In genomic region chr16:31191697-31192428, GRCh38 we compare ENCODE assay signal across 19 cellular contexts. TPM values are rescaled to one million over a fixed set of nuclear protein-coding genes. Genes with fewer than 3 reads are reported as not detected.
DNase-seq lines count a peak whose midpoint lies in the region; ATAC-seq and TF ChIP-seq lines count a peak whose summit lies in the region.
"Had no signal": no experiment of that assay in that cellular context is flagged by ENCODE, and none has a peak within 500 bp of the region (broad histone marks: within the 10 kb centered on the region; RNA-seq: fewer than 3 reads in every experiment).

No MANE protein-coding gene starts in this region.

- no peak overlapping the region for H3K4me3 Mint-ChIP-seq in activated CD8-positive, alpha-beta memory T cell treated with anti-CD3 and anti-CD28 coated beads, Interleukin-2, amount 10 ng/mL, durations not matched to agents 7 days and 5 days
- H3K4me3 Mint-ChIP-seq in IgD-negative memory B cell (peak overlapping the region in 1 of 4 donors; percentile 43), osteocyte (ENCODE audit: unreplicated experiment) (no peak overlapping the region)
- no peak overlapping the region for H3K4me3 Mint-ChIP-seq in activated naive CD8-positive, alpha-beta T cell treated with anti-CD3 and anti-CD28 coated beads, Interleukin-2, amount 50 U/mL, for 24 hours

- no peaks in the 10 kb centered on the region for H3K27me3 Mint-ChIP-seq in activated CD8-positive, alpha-beta memory T cell treated with anti-CD3 and anti-CD28 coated beads, Interleukin-2, amount 10 ng/mL, durations not matched to agents 7 days and 5 days
- H3K27me3 Mint-ChIP-seq in IgD-negative memory B cell (no peaks in the 10 kb centered on the region), osteocyte (ENCODE audit: unreplicated experiment) (no peaks in the 10 kb centered on the region)
- no peaks in the 10 kb centered on the region for H3K27me3 Mint-ChIP-seq in activated naive CD8-positive, alpha-beta T cell treated with anti-CD3 and anti-CD28 coated beads, Interleukin-2, amount 50 U/mL, for 24 hours

- CTCF ChIA-PET in activated CD8-positive, alpha-beta memory T cell treated with anti-CD3 and anti-CD28 coated beads, Interleukin-2, amount 10 ng/mL, durations not matched to agents 7 days and 5 days (lab: Charles Lee): interaction anchor here (0.8 kb wide), 1 partner anchor 9 kb away, joined by 3 read pairs; no protein-coding TSS in a partner anchor

- peak overlapping the region; percentile 58 for H3K27ac Mint-ChIP-seq in activated CD8-positive, alpha-beta memory T cell treated with anti-CD3 and anti-CD28 coated beads, Interleukin-2, amount 10 ng/mL, durations not matched to agents 7 days and 5 days
- H3K27ac Mint-ChIP-seq in IgD-negative memory B cell (peak overlapping the region; percentile 49 to 83 (median 73)), osteocyte (ENCODE audit: unreplicated experiment) (peak overlapping the region; percentile 2)
- peak overlapping the region; percentile 76 for H3K27ac Mint-ChIP-seq in activated naive CD8-positive, alpha-beta T cell treated with anti-CD3 and anti-CD28 coated beads, Interleukin-2, amount 50 U/mL, for 24 hours

- no peak for DNase-seq in activated CD8-positive, alpha-beta memory T cell treated with anti-CD3 and anti-CD28 coated beads, Interleukin-2, amount 10 ng/mL, durations not matched to agents 7 days and 5 days
- no peak for DNase-seq in activated CD8-positive, alpha-beta memory T cell treated with anti-CD3 and anti-CD28 coated beads, Interleukin-2, amount 50 U/mL, for 4 hours
- no peak for DNase-seq in activated naive CD8-positive, alpha-beta T cell treated with anti-CD3 and anti-CD28 coated beads, Interleukin-2, amount 50 U/mL, for 24 hours
- DNase-seq in osteocyte (ENCODE audit: extremely low spot score, unreplicated experiment): no peak
- DNase-seq in dermis blood vessel endothelial cell: no peak
- DNase-seq in NCI-H146 (lab: John Stamatoyannopoulos, UW): no peak
- DNase-seq: effector CD4-positive, alpha-beta T cell; heart left ventricle; mammary epithelial cell; NCI-H2227 treated with DMSO at 0.1 percent for 48 hours; Peyer's patch had no signal

- TF ChIP-seq CTCF in osteocyte (IDR thresholded peaks at IDR 0.05): no peak

- H3K4me1 Mint-ChIP-seq in activated CD8-positive, alpha-beta memory T cell treated with anti-CD3 and anti-CD28 coated beads, Interleukin-2, amount 10 ng/mL, durations not matched to agents 7 days and 5 days: peaks cover 67% of the 10 kb centered on the region
- H3K4me1 Mint-ChIP-seq in IgD-negative memory B cell: peaks cover 19 to 41% (median 25%) of the 10 kb centered on the region in 3 donors
- peaks cover 70% of the 10 kb centered on the region for H3K4me1 Mint-ChIP-seq in activated naive CD8-positive, alpha-beta T cell treated with anti-CD3 and anti-CD28 coated beads, Interleukin-2, amount 50 U/mL, for 24 hours
- no peaks in the 10 kb centered on the region for H3K4me1 Mint-ChIP-seq in osteocyte (ENCODE audit: unreplicated experiment)

- H3K9me3 Mint-ChIP-seq in activated CD8-positive, alpha-beta memory T cell treated with anti-CD3 and anti-CD28 coated beads, Interleukin-2, amount 10 ng/mL, durations not matched to agents 7 days and 5 days (ENCODE audit: low read depth): no peaks in the 10 kb centered on the region
- H3K9me3 Mint-ChIP-seq in IgD-negative memory B cell (no peaks in the 10 kb centered on the region), osteocyte (ENCODE audit: unreplicated experiment) (no peaks in the 10 kb centered on the region)
- H3K9me3 Mint-ChIP-seq in activated naive CD8-positive, alpha-beta T cell treated with anti-CD3 and anti-CD28 coated beads, Interleukin-2, amount 50 U/mL, for 24 hours: no peaks in the 10 kb centered on the region

- H3K36me3 Mint-ChIP-seq in activated CD8-positive, alpha-beta memory T cell treated with anti-CD3 and anti-CD28 coated beads, Interleukin-2, amount 10 ng/mL, durations not matched to agents 7 days and 5 days: peaks cover 87% of the 10 kb centered on the region
- H3K36me3 Mint-ChIP-seq in IgD-negative memory B cell (peaks cover 8% of the 10 kb centered on the region), osteocyte (ENCODE audit: unreplicated experiment) (peaks cover 78% of the 10 kb centered on the region)
- H3K36me3 Mint-ChIP-seq in activated naive CD8-positive, alpha-beta T cell treated with anti-CD3 and anti-CD28 coated beads, Interleukin-2, amount 50 U/mL, for 24 hours (ENCODE audit: low read depth): peaks cover 94% of the 10 kb centered on the region

- ATAC-seq in activated CD8-positive, alpha-beta memory T cell treated with anti-CD3 and anti-CD28 coated beads, Interleukin-2, amount 10 ng/mL, durations not matched to agents 7 days and 5 days: no peak
- ATAC-seq in activated naive CD8-positive, alpha-beta T cell treated with anti-CD3 and anti-CD28 coated beads, Interleukin-2, amount 50 U/mL, for 24 hours: no peak
- no peak for ATAC-seq in HG03135 (IDR thresholded peaks at IDR 0.05; ENCODE audit: unreplicated experiment)
- ATAC-seq: heart left ventricle had no signal

RNA-seq across cellular contexts. Expression of gene PYCARD, which starts 10.7 kb away (rescaled TPM):
- total RNA-seq in activated CD8-positive, alpha-beta memory T cell treated with anti-CD3 and anti-CD28 coated beads, Interleukin-2, amount 10 ng/mL, durations not matched to agents 7 days and 5 days: 10 to 100 TPM; 55.4 to 99.1 TPM
- 130 TPM for polyA plus RNA-seq in IgD-negative memory B cell
- total RNA-seq in osteocyte (5.5 and 6.1 TPM in 2 replicates), dermis blood vessel endothelial cell (74.5 and 101 TPM in 2 replicates)
- polyA plus RNA-seq: neural cell had no signal

RNA-seq across cellular contexts. Expression of gene FUS, which starts 11.9 kb away (rescaled TPM):
- total RNA-seq in activated CD8-positive, alpha-beta memory T cell treated with anti-CD3 and anti-CD28 coated beads, Interleukin-2, amount 10 ng/mL, durations not matched to agents 7 days and 5 days: 100 to 1,000 TPM; 514 to 619 TPM
- 167 TPM for polyA plus RNA-seq in IgD-negative memory B cell
- total RNA-seq in osteocyte (334 and 346 TPM in 2 replicates), dermis blood vessel endothelial cell (68.2 and 71.3 TPM in 2 replicates)

RNA-seq across cellular contexts. Expression of gene TRIM72, which starts 22.1 kb away (rescaled TPM):
- total RNA-seq in activated CD8-positive, alpha-beta memory T cell treated with anti-CD3 and anti-CD28 coated beads, Interleukin-2, amount 10 ng/mL, durations not matched to agents 7 days and 5 days: not detected
- polyA plus RNA-seq in IgD-negative memory B cell: not detected
- total RNA-seq in osteocyte (not detected in 2 replicates), dermis blood vessel endothelial cell (not detected in 2 replicates)
- total RNA-seq: Daoy, mammary epithelial cell, Peyer's patch had no signal
- polyA plus RNA-seq: cardiac muscle cell, mammary epithelial cell had no signal

RNA-seq across cellular contexts. Expression of gene PYDC1, which starts 25.1 kb away (rescaled TPM):
- not detected for total RNA-seq in activated CD8-positive, alpha-beta memory T cell treated with anti-CD3 and anti-CD28 coated beads, Interleukin-2, amount 10 ng/mL, durations not matched to agents 7 days and 5 days
- polyA plus RNA-seq in IgD-negative memory B cell: not detected
- not detected in 2 replicates for total RNA-seq in osteocyte
- not detected in 2 replicates for total RNA-seq in dermis blood vessel endothelial cell
- total RNA-seq: cardiac muscle cell, Daoy, heart left ventricle, LHCN-M2, mammary epithelial cell, Peyer's patch, right atrium auricular region had no signal
- polyA plus RNA-seq: adipose tissue, cardiac muscle cell, heart left ventricle, mammary epithelial cell, neural cell had no signal

RNA-seq across cellular contexts. Expression of gene PRSS36, which starts 42.0 kb away (rescaled TPM):
- under 1 TPM; 0.59 to 0.96 TPM for total RNA-seq in activated CD8-positive, alpha-beta memory T cell treated with anti-CD3 and anti-CD28 coated beads, Interleukin-2, amount 10 ng/mL, durations not matched to agents 7 days and 5 days
- 1.4 TPM for polyA plus RNA-seq in IgD-negative memory B cell
- 0.67 and 0.76 TPM in 2 replicates for total RNA-seq in osteocyte
- 0.51 TPM in 1 of 2 replicates, not detected in the other for total RNA-seq in dermis blood vessel endothelial cell

Comparison
In these comparisons a context has a peak if more than half of its experiments do, and no peak if none do; other contexts are left out.
1. H3K27ac Mint-ChIP-seq: peak in every context shown above with its lines; median percentile 76 in activated naive CD8-positive, alpha-beta T cell treated with anti-CD3 and anti-CD28 coated beads, Interleukin-2, amount 50 U/mL, for 24 hours; 73 in IgD-negative memory B cell; 58 in activated CD8-positive, alpha-beta memory T cell treated with anti-CD3 and anti-CD28 coated beads, Interleukin-2, amount 10 ng/mL, durations not matched to agents 7 days and 5 days; 2 in osteocyte.